ENCODE assay signal across 31 cellular contexts in the genomic region with DNA sequence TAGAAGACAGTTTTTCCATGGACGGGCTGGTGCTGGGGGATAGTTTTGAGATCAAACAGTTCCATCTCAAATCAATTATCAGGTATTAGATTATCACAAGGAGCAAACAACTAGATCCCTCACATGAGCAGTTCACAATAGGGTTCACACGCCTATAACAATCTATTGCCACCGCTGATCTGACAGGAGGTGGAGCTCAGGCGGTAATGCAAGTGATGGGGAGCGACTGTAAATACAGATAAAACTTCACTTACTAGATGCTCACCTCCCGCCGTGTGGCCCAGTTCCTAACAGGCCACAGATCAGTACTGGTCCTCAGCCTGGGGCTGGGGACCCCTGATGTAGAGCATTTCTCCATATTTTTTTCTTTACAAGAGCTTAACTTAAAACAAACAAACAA.
DNase-seq lines count a peak whose midpoint lies in the region; TF ChIP-seq lines count a peak whose summit lies in the region.
"Had no signal": no experiment of that assay in that cellular context is flagged by ENCODE, and none has a peak within 500 bp of the region (broad histone marks: within the 10 kb centered on the region; RNA-seq: fewer than 3 reads in every experiment).

No MANE protein-coding gene starts in this region.

- H3K36me3 ChIP-seq in HEK293 (ENCODE audit: control insufficient read depth in 2 of 2, insufficient read depth in 1 of 2, low read length in 2 of 2): no peaks in the 10 kb centered on the region
- no peaks in the 10 kb centered on the region for H3K36me3 ChIP-seq in endodermal cell (ENCODE audit: control insufficient read depth, insufficient read depth, low read length)
- H3K36me3 ChIP-seq: BE2C; BLaER1; BLaER1 treated with 17β-estradiol and CSF1 and Interleukin-3, amounts not matched to agents 10 nM and 100 nM had no signal

- H3K36me3 Mint-ChIP-seq in endodermal cell (ENCODE audit: low read depth): no peaks in the 10 kb centered on the region
- H3K36me3 Mint-ChIP-seq: CD14-positive monocyte; CD4-positive, alpha-beta memory T cell; CD4-positive, CD25-positive, alpha-beta regulatory T cell; CD8-positive, alpha-beta memory T cell; CD8-positive, alpha-beta T cell had no signal

- H3K4me1 Mint-ChIP-seq in endodermal cell: no peaks in the 10 kb centered on the region
- H3K4me1 Mint-ChIP-seq: B cell; CD14-positive monocyte; CD4-positive, alpha-beta memory T cell; CD4-positive, CD25-positive, alpha-beta regulatory T cell; CD8-positive, alpha-beta memory T cell had no signal

- no peak overlapping the region for H3K9ac ChIP-seq in endodermal cell (ENCODE audit: extremely low read depth, low read length, poor library complexity, severe bottlenecking)
- H3K9ac ChIP-seq: BLaER1; BLaER1 treated with 17β-estradiol and CSF1 and Interleukin-3, amounts not matched to agents 10 nM and 100 nM had no signal

- 71 to 82% methylated on average over 2 to 7 of the region's 7 CpGs for WGBS in endodermal cell (ENCODE audit: insufficient coverage in 1 of 2, insufficient read length in 1 of 2), 2 experiments

- H3K9me3 ChIP-seq in HEK293 (ENCODE audit: control insufficient read depth, insufficient read depth, low read depth, low read length): no peaks in the 10 kb centered on the region
- H3K9me3 ChIP-seq in endodermal cell (ENCODE audit: control insufficient read depth, low read length): no peaks in the 10 kb centered on the region
- H3K9me3 ChIP-seq: A549; BE2C; BLaER1; BLaER1 treated with 17β-estradiol and CSF1 and Interleukin-3, amounts not matched to agents 10 nM and 100 nM; Caco-2 had no signal

- CTCF ChIA-PET in HEK293 (lab: Yijun Ruan, JAX): no interaction called here

- H3K4me3 Mint-ChIP-seq in endodermal cell: no peak overlapping the region
- H3K4me3 Mint-ChIP-seq: B cell; CD14-positive monocyte; CD4-positive, alpha-beta memory T cell; CD4-positive, alpha-beta T cell; CD4-positive, CD25-positive, alpha-beta regulatory T cell; CD8-positive, alpha-beta T cell had no signal

- no peaks in the 10 kb centered on the region for H3K9me3 Mint-ChIP-seq in endodermal cell

- H3K4me1 ChIP-seq in HEK293 (ENCODE audit: control insufficient read depth, insufficient read depth, low read length) (peaks cover 9% of the 10 kb centered on the region; the same call in 1 of the 2 replicates), endodermal cell (ENCODE audit: control insufficient read depth, insufficient read depth, low read length) (no peaks in the 10 kb centered on the region)
- H3K4me1 ChIP-seq: A549; BE2C; BLaER1; BLaER1 treated with 17β-estradiol and CSF1 and Interleukin-3, amounts not matched to agents 10 nM and 100 nM; Caco-2 had no signal

- peak; percentile 58 for DNase-seq in endodermal cell
- DNase-seq in T-helper 2 cell: no peak
- no peak for DNase-seq in hepatic stellate cell (ENCODE audit: low spot score)
- DNase-seq: 8988T; ACHN; AML-193; BE2C; C1 segment of cervical spinal cord; Caco-2; Calu3; CD4-positive, alpha-beta memory T cell; CD4-positive, alpha-beta T cell; CD4-positive, CD25-positive, alpha-beta regulatory T cell; CD8-positive, alpha-beta memory T cell; CD8-positive, alpha-beta T cell; COR-L47; DMS 273 treated with DMSO at 0.1 percent for 48 hours; DMS153; DMS53; DMS79; DMS79 treated with DMSO at 0.1 percent for 48 hours; DND-41; EL had no signal

- no peak overlapping the region for H3K4me3 ChIP-seq in HEK293 (ENCODE audit: low read depth, low read length)
- no peak overlapping the region for H3K4me3 ChIP-seq in endodermal cell (ENCODE audit: low read length)
- H3K4me3 ChIP-seq: A549; BLaER1; BLaER1 treated with 17β-estradiol and CSF1 and Interleukin-3, amounts not matched to agents 10 nM and 100 nM had no signal

- peaks cover 90% of the 10 kb centered on the region for H3K27me3 ChIP-seq in endodermal cell (ENCODE audit: control insufficient read depth, insufficient read depth, low read length, poor library complexity, severe bottlenecking)
- H3K27me3 ChIP-seq: BE2C; BLaER1; BLaER1 treated with 17β-estradiol and CSF1 and Interleukin-3, amounts not matched to agents 10 nM and 100 nM had no signal

- peaks cover 81% of the 10 kb centered on the region for H3K27me3 Mint-ChIP-seq in endodermal cell (ENCODE audit: insufficient read depth)
- H3K27me3 Mint-ChIP-seq: B cell; CD4-positive, alpha-beta memory T cell; CD4-positive, alpha-beta T cell; CD4-positive, CD25-positive, alpha-beta regulatory T cell; CD8-positive, alpha-beta memory T cell had no signal

- no peak overlapping the region for H3K27ac ChIP-seq in HEK293 (ENCODE audit: extremely low read depth, low read depth, low read length)
- no peak overlapping the region for H3K27ac ChIP-seq in endodermal cell (ENCODE audit: low read depth, low read length)
- H3K27ac ChIP-seq: 22Rv1; A549; BLaER1; BLaER1 treated with 17β-estradiol and CSF1 and Interleukin-3, amounts not matched to agents 10 nM and 100 nM; C4-2B had no signal

- POLR2A ChIA-PET in HEK293 (lab: Yijun Ruan, JAX): no interaction called here

- H3K27ac Mint-ChIP-seq in endodermal cell: no peak overlapping the region
- H3K27ac Mint-ChIP-seq: B cell; CD14-positive monocyte; CD4-positive, alpha-beta memory T cell; CD4-positive, alpha-beta T cell; CD4-positive, CD25-positive, alpha-beta regulatory T cell; CD8-positive, alpha-beta memory T cell; CD8-positive, alpha-beta T cell had no signal

- no peak for TF ChIP-seq CTCF in HEK293 (tag by site-specific recombination; IDR thresholded peaks at IDR 0.05)
- TF ChIP-seq CTCF in endodermal cell (conservative IDR thresholded peaks at IDR 0.05): no peak

TF ChIP-seq in HEK293, 187 proteins besides CTCF, POLR2A, EP300 and RAD21:
- no peak for TF ChIP-seq ZNF704 (tag by site-specific recombination; IDR thresholded peaks at IDR 0.05)
- TF ChIP-seq ZNF175 (tag by site-specific recombination; IDR thresholded peaks at IDR 0.05): no peak
- no peak for TF ChIP-seq ZNF580 (tag by site-specific recombination; IDR thresholded peaks at IDR 0.05)
- TF ChIP-seq ZNF610 (tag by site-specific recombination; IDR thresholded peaks at IDR 0.05; ENCODE audit: borderline replicate concordance): peak; percentile 94
- TF ChIP-seq SALL2 (tag by site-specific recombination; IDR thresholded peaks at IDR 0.05; ENCODE audit: borderline replicate concordance): no peak
- no peak for TF ChIP-seq EGR2 (tag by site-specific recombination; IDR thresholded peaks at IDR 0.05; ENCODE audit: low read depth)
